26 cellular contexts compared by ENCODE assay signal in the genomic region with DNA sequence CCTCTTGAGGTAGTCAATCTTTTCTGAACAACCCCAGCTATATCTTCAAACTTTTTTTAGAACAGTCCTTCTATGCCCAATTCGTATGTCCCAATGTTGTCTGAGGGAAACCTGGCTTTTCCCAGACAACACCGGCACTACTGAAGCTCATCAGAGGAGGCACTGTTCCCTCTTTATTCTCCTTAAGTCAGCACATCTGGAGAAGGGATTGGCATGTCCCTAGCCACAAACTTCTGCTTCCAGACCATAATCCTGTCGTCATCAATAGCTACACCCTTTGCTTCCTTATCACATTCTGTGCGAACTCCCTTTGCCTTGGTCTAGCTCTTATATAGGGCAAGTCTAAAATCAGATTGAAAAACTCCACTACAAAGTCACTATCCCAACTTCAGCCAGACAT. TPM values are rescaled to one million over a fixed set of nuclear protein-coding genes. Genes with fewer than 3 reads are reported as not detected.
DNase-seq lines count a peak whose midpoint lies in the region; ATAC-seq, FAIRE-seq and TF ChIP-seq lines count a peak whose summit lies in the region.
"Had no signal": no experiment of that assay in that cellular context is flagged by ENCODE, and none has a peak within 500 bp of the region (broad histone marks: within the 10 kb centered on the region; RNA-seq: fewer than 3 reads in every experiment).

No MANE protein-coding gene starts in this region.

- no peaks in the 10 kb centered on the region for H3K4me1 ChIP-seq in endodermal cell (ENCODE audit: control insufficient read depth, insufficient read depth, low read length)
- H3K4me1 ChIP-seq in liver (ENCODE audit: control insufficient read depth in 4 of 4, insufficient read depth in 4 of 4, low read length in 3 of 4): no peaks in the 10 kb centered on the region
- H3K4me1 ChIP-seq in effector memory CD4-positive, alpha-beta T cell (ENCODE audit: control insufficient read depth, insufficient read depth, low read length, poor library complexity, severe bottlenecking): no peaks in the 10 kb centered on the region
- H3K4me1 ChIP-seq: BLaER1 had no signal

- WGBS in endodermal cell (ENCODE audit: insufficient coverage in 1 of 2, insufficient read length in 1 of 2), 2 experiments: 93 to 96% methylated on average over 4 of the region's 4 CpGs
- WGBS in liver: 90% methylated on average over 4 of the region's 4 CpGs

- H3K4me3 Mint-ChIP-seq in endodermal cell (no peak overlapping the region), T-cell (no peak overlapping the region)
- H3K4me3 Mint-ChIP-seq: CD4-positive, alpha-beta T cell had no signal

- H3K9ac ChIP-seq in endodermal cell (ENCODE audit: extremely low read depth, low read length, poor library complexity, severe bottlenecking) (no peak overlapping the region), liver (ENCODE audit: low read depth in 1 of 2, low read length in 2 of 2) (no peak overlapping the region)
- H3K9ac ChIP-seq: BLaER1 had no signal

- CTCF ChIA-PET in T-cell (lab: Charles Lee): interaction anchor here in 1 of 2 donors (0.5 kb wide), 1 partner anchor 1648 kb away, joined by 3 read pairs; no protein-coding TSS in a partner anchor

- POLR2A ChIA-PET in T-cell (lab: Charles Lee): no interaction called here

- 0 out of 2 replicates have a peak, but pooled peaks have one; percentile 2 for TF ChIP-seq CTCF in AG10803 (conservative IDR thresholded peaks at IDR 0.05; ENCODE audit: low read length)
- 0 out of 3 replicates have a peak, but pooled peaks have one; percentile 7 for TF ChIP-seq CTCF in GM12872 (IDR thresholded peaks at IDR 0.05; ENCODE audit: insufficient read depth, low read depth, low read length)
- TF ChIP-seq CTCF in endodermal cell (conservative IDR thresholded peaks at IDR 0.05): peak; percentile 41
- TF ChIP-seq CTCF in liver (IDR thresholded peaks at IDR 0.05; ENCODE audit: low read depth, low read length, missing input control): peak; percentile 16

- H3K9me3 ChIP-seq in endodermal cell (ENCODE audit: control insufficient read depth, low read length): peaks cover 25% of the 10 kb centered on the region
- H3K9me3 ChIP-seq in liver (ENCODE audit: control insufficient read depth in 4 of 4, low read length in 3 of 4): no peaks in the 10 kb centered on the region
- no peaks in the 10 kb centered on the region for H3K9me3 ChIP-seq in effector memory CD4-positive, alpha-beta T cell (ENCODE audit: control insufficient read depth, low read length)
- H3K9me3 ChIP-seq: MG63 had no signal

- H3K27me3 Mint-ChIP-seq in endodermal cell (ENCODE audit: insufficient read depth): no peaks in the 10 kb centered on the region
- H3K27me3 Mint-ChIP-seq in T-cell: peaks cover 0 to 9% of the 10 kb centered on the region in 2 donors

- no peak for FAIRE-seq in GM12892 (lab: Jason Lieb, UNC)
- FAIRE-seq: HTR-8/SVneo had no signal

- no peaks in the 10 kb centered on the region for H3K36me3 ChIP-seq in endodermal cell (ENCODE audit: control insufficient read depth, insufficient read depth, low read length)
- peaks cover 6 to 26% (median 20%) of the 10 kb centered on the region in 4 donors for H3K36me3 ChIP-seq in liver (ENCODE audit: control insufficient read depth in 4 of 4, insufficient read depth in 3 of 4, low read depth in 1 of 4, low read length in 3 of 4)
- H3K36me3 ChIP-seq in effector memory CD4-positive, alpha-beta T cell (ENCODE audit: control insufficient read depth, insufficient read depth, low read length): no peaks in the 10 kb centered on the region
- H3K36me3 ChIP-seq: BLaER1, MG63 had no signal

- DNase-seq in AG10803 (ENCODE audit: low read depth) (no peak), endodermal cell (no peak), GM12892 (ENCODE audit: insufficient read length) (no peak), T-cell (no peak)
- no peak for DNase-seq in effector memory CD4-positive, alpha-beta T cell
- no peak for DNase-seq in activated effector memory CD4-positive, alpha-beta T cell treated with anti-CD3 and anti-CD28 coated beads, Interleukin-2, amount 50 U/mL, for 16 hours
- DNase-seq: ACHN; CD4-positive, alpha-beta T cell; COR-L47; DMS79; GF-D8; H7; KBM-7; MG63; NCI-H1694; NCI-H2029 treated with DMSO at 0.1 percent for 48 hours; NCI-H2171 treated with DMSO at 0.1 percent for 48 hours; NCI-H345; NCI-H524; NCI-H748 treated with DMSO at 0.1 percent for 48 hours; PC-3 had no signal

- H3K27ac Mint-ChIP-seq in endodermal cell (no peak overlapping the region), T-cell (no peak overlapping the region)
- H3K27ac Mint-ChIP-seq: CD4-positive, alpha-beta T cell had no signal

- TF ChIP-seq RAD21 in liver (IDR thresholded peaks at IDR 0.05): peak in 1 of 2 donors; percentile 41

- TF ChIP-seq POLR2A in GM12892 (IDR thresholded peaks at IDR 0.05; ENCODE audit: low read depth, low read length): no peak

- no peaks in the 10 kb centered on the region for H3K27me3 ChIP-seq in endodermal cell (ENCODE audit: control insufficient read depth, insufficient read depth, low read length, poor library complexity, severe bottlenecking)
- no peaks in the 10 kb centered on the region for H3K27me3 ChIP-seq in liver (ENCODE audit: control insufficient read depth in 4 of 4, insufficient read depth in 4 of 4, low read length in 3 of 4)
- no peaks in the 10 kb centered on the region for H3K27me3 ChIP-seq in effector memory CD4-positive, alpha-beta T cell (replicated peaks; ENCODE audit: control insufficient read depth, insufficient read depth, low read length, poor library complexity, severe bottlenecking)
- H3K27me3 ChIP-seq: BLaER1, MG63 had no signal

- no peaks in the 10 kb centered on the region for H3K4me1 Mint-ChIP-seq in endodermal cell
- H3K4me1 Mint-ChIP-seq in T-cell: no peaks in the 10 kb centered on the region

- H3K9me3 Mint-ChIP-seq in endodermal cell (peaks cover 21% of the 10 kb centered on the region), T-cell (peaks cover 0 to 4% (median 0%) of the 10 kb centered on the region in 3 donors)
- H3K9me3 Mint-ChIP-seq: CD4-positive, alpha-beta T cell had no signal

- no peaks in the 10 kb centered on the region for H3K36me3 Mint-ChIP-seq in endodermal cell (ENCODE audit: low read depth)
- no peaks in the 10 kb centered on the region for H3K36me3 Mint-ChIP-seq in T-cell

- no peak for ATAC-seq in T-cell (replicated peaks in 1 of 4)
- ATAC-seq: PC-3 had no signal

- no peak overlapping the region for H3K27ac ChIP-seq in endodermal cell (ENCODE audit: low read depth, low read length)
- no peak overlapping the region for H3K27ac ChIP-seq in liver (ENCODE audit: low read depth in 1 of 2, low read length in 2 of 2)
- no peak overlapping the region for H3K27ac ChIP-seq in effector memory CD4-positive, alpha-beta T cell (ENCODE audit: insufficient read depth, low read length, poor library complexity, severe bottlenecking)
- H3K27ac ChIP-seq: BLaER1 had no signal

- H3K4me3 ChIP-seq in AG10803 (ENCODE audit: low read length) (no peak overlapping the region), endodermal cell (ENCODE audit: low read length) (no peak overlapping the region), liver (ENCODE audit: low read depth in 1 of 3, low read length in 3 of 3) (no peak overlapping the region)
- no peak overlapping the region for H3K4me3 ChIP-seq in effector memory CD4-positive, alpha-beta T cell (ENCODE audit: insufficient read depth, low read depth, low read length, poor library complexity, severe bottlenecking)
- H3K4me3 ChIP-seq: BLaER1, MG63 had no signal

TF ChIP-seq in liver, 16 proteins besides CTCF, POLR2A, EP300 and RAD21 (continues in another document):
- TF ChIP-seq SP1 (IDR thresholded peaks at IDR 0.05) (no peak), RXRA (IDR thresholded peaks at IDR 0.05) (no peak), FOXA1 (IDR thresholded peaks at IDR 0.05) (no peak), EGR1 (IDR thresholded peaks at IDR 0.05; ENCODE audit: low read depth in 2 of 2) (no peak), JUND (IDR thresholded peaks at IDR 0.05) (no peak), MAX (IDR thresholded peaks at IDR 0.05) (no peak)
- TF ChIP-seq, protein P1, sequence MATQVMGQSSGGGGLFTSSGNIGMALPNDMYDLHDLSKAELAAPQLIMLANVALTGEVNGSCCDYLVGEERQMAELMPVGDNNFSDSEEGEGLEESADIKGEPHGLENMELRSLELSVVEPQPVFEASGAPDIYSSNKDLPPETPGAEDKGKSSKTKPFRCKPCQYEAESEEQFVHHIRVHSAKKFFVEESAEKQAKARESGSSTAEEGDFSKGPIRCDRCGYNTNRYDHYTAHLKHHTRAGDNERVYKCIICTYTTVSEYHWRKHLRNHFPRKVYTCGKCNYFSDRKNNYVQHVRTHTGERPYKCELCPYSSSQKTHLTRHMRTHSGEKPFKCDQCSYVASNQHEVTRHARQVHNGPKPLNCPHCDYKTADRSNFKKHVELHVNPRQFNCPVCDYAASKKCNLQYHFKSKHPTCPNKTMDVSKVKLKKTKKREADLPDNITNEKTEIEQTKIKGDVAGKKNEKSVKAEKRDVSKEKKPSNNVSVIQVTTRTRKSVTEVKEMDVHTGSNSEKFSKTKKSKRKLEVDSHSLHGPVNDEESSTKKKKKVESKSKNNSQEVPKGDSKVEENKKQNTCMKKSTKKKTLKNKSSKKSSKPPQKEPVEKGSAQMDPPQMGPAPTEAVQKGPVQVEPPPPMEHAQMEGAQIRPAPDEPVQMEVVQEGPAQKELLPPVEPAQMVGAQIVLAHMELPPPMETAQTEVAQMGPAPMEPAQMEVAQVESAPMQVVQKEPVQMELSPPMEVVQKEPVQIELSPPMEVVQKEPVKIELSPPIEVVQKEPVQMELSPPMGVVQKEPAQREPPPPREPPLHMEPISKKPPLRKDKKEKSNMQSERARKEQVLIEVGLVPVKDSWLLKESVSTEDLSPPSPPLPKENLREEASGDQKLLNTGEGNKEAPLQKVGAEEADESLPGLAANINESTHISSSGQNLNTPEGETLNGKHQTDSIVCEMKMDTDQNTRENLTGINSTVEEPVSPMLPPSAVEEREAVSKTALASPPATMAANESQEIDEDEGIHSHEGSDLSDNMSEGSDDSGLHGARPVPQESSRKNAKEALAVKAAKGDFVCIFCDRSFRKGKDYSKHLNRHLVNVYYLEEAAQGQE (IDR thresholded peaks at IDR 0.05): no peak

RNA-seq across cellular contexts. Expression of gene PON3, which starts 22.9 kb away (rescaled TPM):
- total RNA-seq in endodermal cell (under 1 TPM in 1 of 2 donors, not detected in 1; 0.55 TPM), liver (100 to 1,000 TPM in 1 of 2 donors, 10 to 100 TPM in 1; 60.0 to 256 TPM), T-cell (under 1 TPM in 2 of 5 donors, not detected in 3; 0.28 to 0.41 TPM)
- polyA plus RNA-seq in endodermal cell (2013, experiment 1 of 2): not detected
- polyA plus RNA-seq in endodermal cell (2013, experiment 2 of 2): 0.50 TPM
- polyA plus RNA-seq in liver: 100 to 1,000 TPM; 237 to 476 TPM
- polyA plus RNA-seq in GM12892 (2012; ENCODE audit: missing spikeins): not detected
- total RNA-seq: CD4-positive, alpha-beta T cell; H7; LHCN-M2; PC-3 had no signal

RNA-seq across cellular contexts. Expression of gene PON1, which starts 49.0 kb away (rescaled TPM):
- total RNA-seq in endodermal cell (under 1 TPM in 1 of 2 donors, not detected in 1; 0.48 TPM), liver (100 to 1,000 TPM in 1 of 2 donors, 10 to 100 TPM in 1; 54.8 to 190 TPM), T-cell (under 1 TPM in 1 of 5 donors, not detected in 4; 0.73 TPM)
- polyA plus RNA-seq in endodermal cell (2013, experiment 1 of 2): 0.28 TPM
- 0.50 TPM for polyA plus RNA-seq in endodermal cell (2013, experiment 2 of 2)
- 1,000 to 10,000 TPM in 1 of 2 donors, 100 to 1,000 TPM in 1; 224 to 1,101 TPM for polyA plus RNA-seq in liver
- not detected for polyA plus RNA-seq in GM12892 (2012; ENCODE audit: missing spikeins)
- total RNA-seq: CD4-positive, alpha-beta T cell; H7; PC-3 had no signal

Comparison
In these comparisons a context has a peak if more than half of its experiments do, and no peak if none do; other contexts are left out.
1. RNA of gene PON3, which starts 22.9 kb away (total RNA-seq): 60.0 to 256 TPM in liver; 0.55 TPM in endodermal cell and 0.28 to 0.41 TPM in T-cell; every median in the first group is over 10 times any median in the second.
2. RNA of gene PON1, which starts 49.0 kb away (total RNA-seq): 54.8 to 190 TPM in liver; 0.48 TPM in endodermal cell and 0.73 TPM in T-cell; every median in the first group is over 10 times any median in the second.
3. Peak in every context shown above with its lines, with median percentiles within 50 percentile points of each other: CTCF ChIP-seq.